Comparison of ENCODE assay signal across 6 cellular contexts in the genomic region with DNA sequence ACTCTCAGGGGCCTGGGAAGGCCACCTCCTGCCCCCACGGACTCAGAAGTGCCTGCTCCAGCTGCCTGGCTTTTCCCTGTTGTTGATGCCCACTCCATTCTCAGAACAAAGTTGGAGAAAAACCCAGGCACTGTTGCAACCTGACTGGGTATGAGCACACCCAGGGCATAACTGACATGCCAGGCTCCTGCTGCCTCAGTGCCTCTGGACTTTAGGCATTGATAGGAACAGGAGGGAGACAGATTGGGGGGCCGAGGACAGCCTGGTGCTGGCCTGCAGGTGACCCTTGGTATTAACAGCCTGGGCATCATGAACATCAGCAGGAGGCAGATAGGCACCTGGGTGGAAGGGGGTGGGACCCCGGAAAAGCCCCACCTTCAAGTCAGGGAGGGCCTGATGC.
"Had no signal": no experiment of that assay in that cellular context is flagged by ENCODE, and none has a peak within 500 bp of the region (broad histone marks: within the 10 kb centered on the region; RNA-seq: fewer than 3 reads in every experiment).

No MANE protein-coding gene starts in this region.

- H3K36me3 Mint-ChIP-seq: IgD-negative memory B cell had no signal

- H3K4me3 ChIP-seq: K562 had no signal

- H3K4me1 Mint-ChIP-seq: IgD-negative memory B cell had no signal

- DNase-seq: IMR-90, KBM-7 had no signal

- H3K4me3 Mint-ChIP-seq: IgD-negative memory B cell had no signal

- ATAC-seq: HepG2, K562 had no signal

- H3K27ac Mint-ChIP-seq: IgD-negative memory B cell had no signal

- H3K27me3 Mint-ChIP-seq: IgD-negative memory B cell had no signal

- H3K27ac ChIP-seq: HL-60 had no signal
